Comparison of ENCODE assay signal across 8 cellular contexts in the genomic region with DNA sequence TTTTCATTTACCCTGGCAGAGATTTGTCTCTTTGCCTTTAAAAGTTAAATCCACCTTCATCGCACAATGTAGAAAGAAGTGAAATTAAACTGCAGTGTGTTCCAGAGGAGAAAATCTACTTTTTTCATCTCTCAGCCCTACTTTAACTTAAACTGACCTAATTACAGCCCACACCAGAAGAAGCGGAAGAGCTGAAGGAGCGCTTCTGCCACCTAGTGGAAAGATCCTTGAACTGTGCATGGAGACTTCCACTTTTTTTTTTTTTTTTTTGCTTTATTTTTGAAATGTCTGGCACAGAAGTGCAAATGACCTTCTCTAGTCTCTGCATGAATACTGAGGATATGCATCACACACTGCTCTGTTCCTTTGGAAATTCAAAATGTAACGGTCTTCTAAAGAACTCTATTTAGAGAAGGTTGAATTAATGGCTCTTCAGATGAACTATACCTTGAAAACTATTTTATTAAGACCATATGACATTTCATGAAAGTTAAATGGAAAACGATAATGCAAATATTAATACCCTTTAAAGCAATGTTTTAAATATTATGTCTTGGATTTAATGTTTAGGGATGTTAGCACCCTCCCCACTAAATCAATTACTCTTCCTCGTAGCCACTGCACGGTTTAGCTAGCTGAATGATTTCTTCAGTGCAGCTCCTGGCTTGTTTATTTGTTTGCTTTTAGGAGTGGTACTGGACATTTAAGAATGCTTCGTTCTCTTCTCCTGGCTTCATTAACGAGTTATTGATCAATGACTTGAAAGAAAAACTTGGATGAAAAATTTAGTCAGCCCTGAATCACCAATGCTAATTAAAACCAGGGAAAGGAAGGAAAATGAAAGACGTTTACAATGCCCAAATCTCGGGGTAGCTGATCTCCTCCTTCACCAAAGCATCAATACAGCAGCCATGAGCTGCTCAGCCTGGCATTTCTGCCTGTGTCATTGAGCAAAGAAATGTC.
DNase-seq lines count a peak whose midpoint lies in the region; ATAC-seq and TF ChIP-seq lines count a peak whose summit lies in the region.

No MANE protein-coding gene starts in this region.

- H3K27me3 ChIP-seq in endocrine pancreas (ENCODE audit: control insufficient read depth, insufficient read depth, low read length) = no peaks in the 10 kb centered on the region

- CTCF ChIA-PET in activated CD4-positive, alpha-beta memory T cell treated with anti-CD3 and anti-CD28 coated beads for 36 hours (lab: Charles Lee) = interaction anchor here (0.6 to 1.5 kb wide), 4 partner anchors 254 to 1681 kb away, joined by 3 to 5 read pairs (median 3); no protein-coding TSS in a partner anchor

- H3K9me3 ChIP-seq in endocrine pancreas (ENCODE audit: control insufficient read depth, low read length) = no peaks in the 10 kb centered on the region
- no peaks in the 10 kb centered on the region for H3K9me3 ChIP-seq in mucosa of descending colon

- H3K9ac ChIP-seq in endocrine pancreas (ENCODE audit: control insufficient read depth, insufficient read depth, low read length) = no peak overlapping the region

- H3K36me3 ChIP-seq in endocrine pancreas (ENCODE audit: control insufficient read depth, insufficient read depth, low read length) = no peaks in the 10 kb centered on the region
- no peaks in the 10 kb centered on the region for H3K36me3 ChIP-seq in mucosa of descending colon (ENCODE audit: low read depth)

- no peaks in the 10 kb centered on the region for H3K36me3 Mint-ChIP-seq in activated CD4-positive, alpha-beta memory T cell treated with anti-CD3 and anti-CD28 coated beads for 36 hours

- ATAC-seq in GM19455 (IDR thresholded peaks at IDR 0.05; ENCODE audit: unreplicated experiment) (peak; percentile 96), HG03565 (IDR thresholded peaks at IDR 0.05; ENCODE audit: unreplicated experiment) (peak; percentile 87), mucosa of descending colon (peak; percentile 82)

- intact Hi-C loops in activated CD4-positive, alpha-beta memory T cell treated with anti-CD3 and anti-CD28 coated beads for 36 hours (cut with micrococcal nuclease) = loop anchor here (1.0 to 10.0 kb wide), 5 partner anchors 178 to 1678 kb away; no protein-coding TSS in a partner anchor
- intact Hi-C loops in mucosa of descending colon (cut with DNase I, micrococcal nuclease) = no loop called here

- no peaks in the 10 kb centered on the region for H3K9me3 Mint-ChIP-seq in activated CD4-positive, alpha-beta memory T cell treated with anti-CD3 and anti-CD28 coated beads for 36 hours

- peak; percentile 62 for TF ChIP-seq CTCF in mucosa of descending colon (IDR thresholded peaks at IDR 0.05)

- peak; percentile 53 for DNase-seq in COLO829 (ENCODE audit: low spot score)
- DNase-seq in NCI-H748 (lab: John Stamatoyannopoulos, UW; ENCODE audit: unreplicated experiment) = peak; percentile 88
- DNase-seq in activated CD4-positive, alpha-beta memory T cell treated with anti-CD3 and anti-CD28 coated beads for 36 hours = peak; percentile 64
- peak in 2 of 3 donors; percentile 20 to 71 for DNase-seq in mucosa of descending colon
- peak; percentile 12 to 24 for DNase-seq in stimulated activated CD8-positive, alpha-beta memory T cell treated with anti-CD3 and anti-CD28 coated beads, Interleukin-7, amount 100 ng/mL, for 1 hour (ENCODE audit: low read depth in 2 of 2)

- POLR2A ChIA-PET in activated CD4-positive, alpha-beta memory T cell treated with anti-CD3 and anti-CD28 coated beads for 36 hours (lab: Charles Lee) = no interaction called here

- H3K4me1 Mint-ChIP-seq in activated CD4-positive, alpha-beta memory T cell treated with anti-CD3 and anti-CD28 coated beads for 36 hours (ENCODE audit: low read depth) = peaks cover 14% of the 10 kb centered on the region

- peak overlapping the region; percentile 48 for H3K27ac Mint-ChIP-seq in activated CD4-positive, alpha-beta memory T cell treated with anti-CD3 and anti-CD28 coated beads for 36 hours

- H3K4me3 Mint-ChIP-seq in activated CD4-positive, alpha-beta memory T cell treated with anti-CD3 and anti-CD28 coated beads for 36 hours = peak overlapping the region; percentile 63

- peaks cover 1% of the 10 kb centered on the region for H3K27me3 Mint-ChIP-seq in activated CD4-positive, alpha-beta memory T cell treated with anti-CD3 and anti-CD28 coated beads for 36 hours

- H3K4me3 ChIP-seq in endocrine pancreas (ENCODE audit: control insufficient read depth, insufficient read depth, low read length) (peak overlapping the region; percentile 84), mucosa of descending colon (no peak overlapping the region)

- H3K4me1 ChIP-seq in endocrine pancreas (ENCODE audit: control insufficient read depth, insufficient read depth, low read length) = peaks cover 5% of the 10 kb centered on the region
- H3K4me1 ChIP-seq in mucosa of descending colon (ENCODE audit: low read depth) = no peaks in the 10 kb centered on the region

Comparison
In these comparisons a context has a peak if more than half of its experiments do, and no peak if none do; other contexts are left out.
1. DNase-seq: peak in every context shown above with its lines; median percentile 88 in NCI-H748; 64 in activated CD4-positive, alpha-beta memory T cell treated with anti-CD3 and anti-CD28 coated beads for 36 hours; 53 in COLO829; 46 in mucosa of descending colon; 18 in stimulated activated CD8-positive, alpha-beta memory T cell treated with anti-CD3 and anti-CD28 coated beads, Interleukin-7, amount 100 ng/mL, for 1 hour.